ENCODE assay signal across 1 cellular context in the genomic region with DNA sequence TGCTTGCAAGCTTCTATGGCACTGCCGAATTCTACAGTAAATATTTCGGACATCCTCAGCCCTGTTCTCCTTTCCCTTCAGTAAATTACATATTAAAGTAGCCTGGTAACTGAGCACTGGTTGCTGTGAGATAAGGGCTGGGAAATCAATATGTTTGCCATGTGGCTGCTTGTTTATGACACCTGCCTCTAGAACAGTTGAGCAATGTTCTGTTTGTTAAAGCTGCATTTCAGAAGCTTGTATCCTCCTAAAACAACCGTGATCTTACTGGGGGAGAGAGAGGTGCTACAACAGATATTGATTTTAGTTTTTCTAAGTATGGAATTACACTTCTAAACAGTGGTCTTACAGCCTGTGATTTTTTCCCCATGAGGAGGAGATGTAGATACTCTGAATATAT.
TF ChIP-seq lines count a peak whose summit lies in the region.

No MANE protein-coding gene starts in this region.

TF ChIP-seq in HepG2, 621 proteins besides CTCF, POLR2A, EP300 and RAD21 (continued from another document):
- TF ChIP-seq, protein P1, sequence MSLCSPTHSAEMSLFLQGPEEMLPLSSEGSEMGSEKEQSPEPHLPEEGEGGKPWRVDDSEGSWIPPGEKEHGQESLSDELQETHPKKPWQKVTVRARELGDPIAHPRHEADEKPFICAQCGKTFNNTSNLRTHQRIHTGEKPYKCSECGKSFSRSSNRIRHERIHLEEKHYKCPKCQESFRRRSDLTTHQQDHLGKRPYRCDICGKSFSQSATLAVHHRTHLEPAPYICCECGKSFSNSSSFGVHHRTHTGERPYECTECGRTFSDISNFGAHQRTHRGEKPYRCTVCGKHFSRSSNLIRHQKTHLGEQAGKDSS (CRISPR knock-in tag; IDR thresholded peaks at IDR 0.05; ENCODE audit: borderline replicate concordance, low read depth), result no peak
- TF ChIP-seq, protein P2, sequence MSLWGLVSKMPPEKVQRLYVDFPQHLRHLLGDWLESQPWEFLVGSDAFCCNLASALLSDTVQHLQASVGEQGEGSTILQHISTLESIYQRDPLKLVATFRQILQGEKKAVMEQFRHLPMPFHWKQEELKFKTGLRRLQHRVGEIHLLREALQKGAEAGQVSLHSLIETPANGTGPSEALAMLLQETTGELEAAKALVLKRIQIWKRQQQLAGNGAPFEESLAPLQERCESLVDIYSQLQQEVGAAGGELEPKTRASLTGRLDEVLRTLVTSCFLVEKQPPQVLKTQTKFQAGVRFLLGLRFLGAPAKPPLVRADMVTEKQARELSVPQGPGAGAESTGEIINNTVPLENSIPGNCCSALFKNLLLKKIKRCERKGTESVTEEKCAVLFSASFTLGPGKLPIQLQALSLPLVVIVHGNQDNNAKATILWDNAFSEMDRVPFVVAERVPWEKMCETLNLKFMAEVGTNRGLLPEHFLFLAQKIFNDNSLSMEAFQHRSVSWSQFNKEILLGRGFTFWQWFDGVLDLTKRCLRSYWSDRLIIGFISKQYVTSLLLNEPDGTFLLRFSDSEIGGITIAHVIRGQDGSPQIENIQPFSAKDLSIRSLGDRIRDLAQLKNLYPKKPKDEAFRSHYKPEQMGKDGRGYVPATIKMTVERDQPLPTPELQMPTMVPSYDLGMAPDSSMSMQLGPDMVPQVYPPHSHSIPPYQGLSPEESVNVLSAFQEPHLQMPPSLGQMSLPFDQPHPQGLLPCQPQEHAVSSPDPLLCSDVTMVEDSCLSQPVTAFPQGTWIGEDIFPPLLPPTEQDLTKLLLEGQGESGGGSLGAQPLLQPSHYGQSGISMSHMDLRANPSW (CRISPR knock-in tag; IDR thresholded peaks at IDR 0.05; ENCODE audit: borderline replicate concordance), result no peak
- TF ChIP-seq ZFYVE20 (CRISPR knock-in tag; IDR thresholded peaks at IDR 0.05; ENCODE audit: borderline replicate concordance, low read depth), result no peak
- TF ChIP-seq, protein P3, sequence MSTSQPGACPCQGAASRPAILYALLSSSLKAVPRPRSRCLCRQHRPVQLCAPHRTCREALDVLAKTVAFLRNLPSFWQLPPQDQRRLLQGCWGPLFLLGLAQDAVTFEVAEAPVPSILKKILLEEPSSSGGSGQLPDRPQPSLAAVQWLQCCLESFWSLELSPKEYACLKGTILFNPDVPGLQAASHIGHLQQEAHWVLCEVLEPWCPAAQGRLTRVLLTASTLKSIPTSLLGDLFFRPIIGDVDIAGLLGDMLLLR (CRISPR knock-in tag; IDR thresholded peaks at IDR 0.05), result no peak
- no peak for TF ChIP-seq ZNF263 (CRISPR knock-in tag; IDR thresholded peaks at IDR 0.05)
- no peak for TF ChIP-seq ZNF232 (CRISPR knock-in tag; IDR thresholded peaks at IDR 0.05; ENCODE audit: borderline replicate concordance)
- TF ChIP-seq, protein P4, sequence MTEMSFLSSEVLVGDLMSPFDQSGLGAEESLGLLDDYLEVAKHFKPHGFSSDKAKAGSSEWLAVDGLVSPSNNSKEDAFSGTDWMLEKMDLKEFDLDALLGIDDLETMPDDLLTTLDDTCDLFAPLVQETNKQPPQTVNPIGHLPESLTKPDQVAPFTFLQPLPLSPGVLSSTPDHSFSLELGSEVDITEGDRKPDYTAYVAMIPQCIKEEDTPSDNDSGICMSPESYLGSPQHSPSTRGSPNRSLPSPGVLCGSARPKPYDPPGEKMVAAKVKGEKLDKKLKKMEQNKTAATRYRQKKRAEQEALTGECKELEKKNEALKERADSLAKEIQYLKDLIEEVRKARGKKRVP (CRISPR knock-in tag; IDR thresholded peaks at IDR 0.05), result peak in 1 of 2 experiments; percentile 33; a peak in 1 of 4 replicates
- TF ChIP-seq, protein P5, sequence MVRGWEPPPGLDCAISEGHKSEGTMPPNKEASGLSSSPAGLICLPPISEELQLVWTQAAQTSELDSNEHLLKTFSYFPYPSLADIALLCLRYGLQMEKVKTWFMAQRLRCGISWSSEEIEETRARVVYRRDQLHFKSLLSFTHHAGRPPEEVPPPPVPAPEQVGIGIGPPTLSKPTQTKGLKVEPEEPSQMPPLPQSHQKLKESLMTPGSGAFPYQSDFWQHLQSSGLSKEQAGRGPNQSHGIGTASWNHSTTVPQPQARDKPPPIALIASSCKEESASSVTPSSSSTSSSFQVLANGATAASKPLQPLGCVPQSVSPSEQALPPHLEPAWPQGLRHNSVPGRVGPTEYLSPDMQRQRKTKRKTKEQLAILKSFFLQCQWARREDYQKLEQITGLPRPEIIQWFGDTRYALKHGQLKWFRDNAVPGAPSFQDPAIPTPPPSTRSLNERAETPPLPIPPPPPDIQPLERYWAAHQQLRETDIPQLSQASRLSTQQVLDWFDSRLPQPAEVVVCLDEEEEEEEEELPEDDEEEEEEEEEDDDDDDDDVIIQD (CRISPR knock-in tag; IDR thresholded peaks at IDR 0.05; ENCODE audit: low read depth), result no peak
- peak; percentile 77; the same call in 1 of the 2 replicates for TF ChIP-seq FOXJ3 (CRISPR knock-in tag; IDR thresholded peaks at IDR 0.05; ENCODE audit: borderline replicate concordance)
- TF ChIP-seq, protein P6, sequence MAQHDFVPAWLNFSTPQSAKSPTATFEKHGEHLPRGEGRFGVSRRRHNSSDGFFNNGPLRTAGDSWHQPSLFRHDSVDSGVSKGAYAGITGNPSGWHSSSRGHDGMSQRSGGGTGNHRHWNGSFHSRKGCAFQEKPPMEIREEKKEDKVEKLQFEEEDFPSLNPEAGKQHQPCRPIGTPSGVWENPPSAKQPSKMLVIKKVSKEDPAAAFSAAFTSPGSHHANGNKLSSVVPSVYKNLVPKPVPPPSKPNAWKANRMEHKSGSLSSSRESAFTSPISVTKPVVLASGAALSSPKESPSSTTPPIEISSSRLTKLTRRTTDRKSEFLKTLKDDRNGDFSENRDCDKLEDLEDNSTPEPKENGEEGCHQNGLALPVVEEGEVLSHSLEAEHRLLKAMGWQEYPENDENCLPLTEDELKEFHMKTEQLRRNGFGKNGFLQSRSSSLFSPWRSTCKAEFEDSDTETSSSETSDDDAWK (CRISPR knock-in tag; IDR thresholded peaks at IDR 0.05), result no peak
- TF ChIP-seq, protein P7, sequence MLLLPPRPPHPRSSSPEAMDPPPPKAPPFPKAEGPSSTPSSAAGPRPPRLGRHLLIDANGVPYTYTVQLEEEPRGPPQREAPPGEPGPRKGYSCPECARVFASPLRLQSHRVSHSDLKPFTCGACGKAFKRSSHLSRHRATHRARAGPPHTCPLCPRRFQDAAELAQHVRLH (CRISPR knock-in tag; IDR thresholded peaks at IDR 0.05; ENCODE audit: borderline replicate concordance, low read depth), result no peak
- TF ChIP-seq, protein P8, sequence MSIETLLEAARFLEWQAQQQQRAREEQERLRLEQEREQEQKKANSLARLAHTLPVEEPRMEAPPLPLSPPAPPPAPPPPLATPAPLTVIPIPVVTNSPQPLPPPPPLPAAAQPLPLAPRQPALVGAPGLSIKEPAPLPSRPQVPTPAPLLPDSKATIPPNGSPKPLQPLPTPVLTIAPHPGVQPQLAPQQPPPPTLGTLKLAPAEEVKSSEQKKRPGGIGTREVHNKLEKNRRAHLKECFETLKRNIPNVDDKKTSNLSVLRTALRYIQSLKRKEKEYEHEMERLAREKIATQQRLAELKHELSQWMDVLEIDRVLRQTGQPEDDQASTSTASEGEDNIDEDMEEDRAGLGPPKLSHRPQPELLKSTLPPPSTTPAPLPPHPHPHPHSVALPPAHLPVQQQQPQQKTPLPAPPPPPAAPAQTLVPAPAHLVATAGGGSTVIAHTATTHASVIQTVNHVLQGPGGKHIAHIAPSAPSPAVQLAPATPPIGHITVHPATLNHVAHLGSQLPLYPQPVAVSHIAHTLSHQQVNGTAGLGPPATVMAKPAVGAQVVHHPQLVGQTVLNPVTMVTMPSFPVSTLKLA (IDR thresholded peaks at IDR 0.05), result peak; percentile 77
- no peak for TF ChIP-seq SOX13 (IDR thresholded peaks at IDR 0.05)
- TF ChIP-seq SOX13 (CRISPR knock-in tag; conservative IDR thresholded peaks at IDR 0.05 in 1 of 2, IDR thresholded peaks at IDR 0.05 in 1 of 2), result peak in 1 of 2 experiments; percentile 72; a peak in 2 of 4 replicates
- no peak for TF ChIP-seq PHF20 (CRISPR knock-in tag; IDR thresholded peaks at IDR 0.05)
- no peak for TF ChIP-seq FOSL1 (CRISPR knock-in tag; IDR thresholded peaks at IDR 0.05; ENCODE audit: borderline replicate concordance)
- TF ChIP-seq, protein P9, sequence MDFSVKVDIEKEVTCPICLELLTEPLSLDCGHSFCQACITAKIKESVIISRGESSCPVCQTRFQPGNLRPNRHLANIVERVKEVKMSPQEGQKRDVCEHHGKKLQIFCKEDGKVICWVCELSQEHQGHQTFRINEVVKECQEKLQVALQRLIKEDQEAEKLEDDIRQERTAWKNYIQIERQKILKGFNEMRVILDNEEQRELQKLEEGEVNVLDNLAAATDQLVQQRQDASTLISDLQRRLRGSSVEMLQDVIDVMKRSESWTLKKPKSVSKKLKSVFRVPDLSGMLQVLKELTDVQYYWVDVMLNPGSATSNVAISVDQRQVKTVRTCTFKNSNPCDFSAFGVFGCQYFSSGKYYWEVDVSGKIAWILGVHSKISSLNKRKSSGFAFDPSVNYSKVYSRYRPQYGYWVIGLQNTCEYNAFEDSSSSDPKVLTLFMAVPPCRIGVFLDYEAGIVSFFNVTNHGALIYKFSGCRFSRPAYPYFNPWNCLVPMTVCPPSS (IDR thresholded peaks at IDR 0.05), result no peak
- peak; percentile 41; the same call in 1 of the 2 replicates for TF ChIP-seq GFI1 (CRISPR knock-in tag; IDR thresholded peaks at IDR 0.05; ENCODE audit: borderline replicate concordance)
- no peak for TF ChIP-seq ZNF616 (CRISPR knock-in tag; IDR thresholded peaks at IDR 0.05; ENCODE audit: low read depth)
- no peak for TF ChIP-seq ZBTB7B (CRISPR knock-in tag; IDR thresholded peaks at IDR 0.05)
- TF ChIP-seq SAP130 (CRISPR knock-in tag; IDR thresholded peaks at IDR 0.05; ENCODE audit: low read depth), result 0 out of 2 replicates have a peak, but pooled peaks have one; percentile 21
- TF ChIP-seq MEIS2 (CRISPR knock-in tag; IDR thresholded peaks at IDR 0.05), result no peak
- TF ChIP-seq ZNF562 (CRISPR knock-in tag; IDR thresholded peaks at IDR 0.05; ENCODE audit: borderline replicate concordance), result no peak
- TF ChIP-seq ZNF773 (CRISPR knock-in tag; IDR thresholded peaks at IDR 0.05; ENCODE audit: borderline replicate concordance), result no peak
- TF ChIP-seq ZNF652 (CRISPR knock-in tag; IDR thresholded peaks at IDR 0.05; ENCODE audit: borderline replicate concordance, low read depth), result no peak
- TF ChIP-seq, protein P10, sequence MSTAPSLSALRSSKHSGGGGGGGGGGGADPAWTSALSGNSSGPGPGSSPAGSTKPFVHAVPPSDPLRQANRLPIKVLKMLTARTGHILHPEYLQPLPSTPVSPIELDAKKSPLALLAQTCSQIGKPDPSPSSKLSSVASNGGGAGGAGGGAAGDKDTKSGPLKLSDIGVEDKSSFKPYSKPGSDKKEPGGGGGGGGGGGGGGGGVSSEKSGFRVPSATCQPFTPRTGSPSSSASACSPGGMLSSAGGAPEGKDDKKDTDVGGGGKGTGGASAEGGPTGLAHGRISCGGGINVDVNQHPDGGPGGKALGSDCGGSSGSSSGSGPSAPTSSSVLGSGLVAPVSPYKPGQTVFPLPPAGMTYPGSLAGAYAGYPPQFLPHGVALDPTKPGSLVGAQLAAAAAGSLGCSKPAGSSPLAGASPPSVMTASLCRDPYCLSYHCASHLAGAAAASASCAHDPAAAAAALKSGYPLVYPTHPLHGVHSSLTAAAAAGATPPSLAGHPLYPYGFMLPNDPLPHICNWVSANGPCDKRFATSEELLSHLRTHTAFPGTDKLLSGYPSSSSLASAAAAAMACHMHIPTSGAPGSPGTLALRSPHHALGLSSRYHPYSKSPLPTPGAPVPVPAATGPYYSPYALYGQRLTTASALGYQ (CRISPR knock-in tag; IDR thresholded peaks at IDR 0.05), result peak; percentile 47; the same call in 1 of the 2 replicates
- TF ChIP-seq ZSCAN31 (CRISPR knock-in tag; IDR thresholded peaks at IDR 0.05; ENCODE audit: low read depth), result no peak
- TF ChIP-seq MYNN (CRISPR knock-in tag; IDR thresholded peaks at IDR 0.05; ENCODE audit: low read depth), result no peak
- peak; percentile 60; the same call in 1 of the 2 replicates for TF ChIP-seq MIER3 (CRISPR knock-in tag; IDR thresholded peaks at IDR 0.05; ENCODE audit: borderline replicate concordance)
- TF ChIP-seq HHEX (CRISPR knock-in tag; IDR thresholded peaks at IDR 0.05), result peak; percentile 93
- no peak for TF ChIP-seq TEAD2 (CRISPR knock-in tag; IDR thresholded peaks at IDR 0.05)
